Comparison of ENCODE assay signal across 14 cellular contexts in genomic region chr13:37134411-37135041, GRCh38. TPM values are rescaled to one million over a fixed set of nuclear protein-coding genes. Genes with fewer than 3 reads are reported as not detected.
A peak's percentile ranks its signal among the peaks of the same experiment; 100 is the strongest.
DNase-seq lines count a peak whose midpoint lies in the region; ATAC-seq and TF ChIP-seq lines count a peak whose summit lies in the region.
"Had no signal": no experiment of that assay in that cellular context is flagged by ENCODE, and none has a peak within 500 bp of the region (broad histone marks: within the 10 kb centered on the region; RNA-seq: fewer than 3 reads in every experiment).

No MANE protein-coding gene starts in this region.

- TF ChIP-seq CTCF in HFFc6 (IDR thresholded peaks at IDR 0.05), result no peak
- no peak for TF ChIP-seq CTCF in chondrocyte (IDR thresholded peaks at IDR 0.05)
- no peak for TF ChIP-seq CTCF in uterus (IDR thresholded peaks at IDR 0.05)

- no peak overlapping the region for H3K23ac ChIP-seq in mesenchymal stem cell (ENCODE audit: low read length in 2 of 2)

- H3K27me3 ChIP-seq in mesenchymal stem cell (ENCODE audit: control insufficient read depth in 1 of 2, insufficient read depth in 1 of 2, low read length in 2 of 2) (no peaks in the 10 kb centered on the region), uterus (no peaks in the 10 kb centered on the region)
- H3K27me3 ChIP-seq: cardiac muscle cell had no signal

- H3K4me3 Mint-ChIP-seq in HFFc6, result peak overlapping the region; percentile 68
- H3K4me3 Mint-ChIP-seq in chondrocyte (ENCODE audit: unreplicated experiment), result no peak overlapping the region
- H3K4me3 Mint-ChIP-seq: activated CD8-positive, alpha-beta T cell treated with anti-CD3 and anti-CD28 coated beads for 36 hours had no signal

- ATAC-seq in GM21360 (IDR thresholded peaks at IDR 0.05; ENCODE audit: unreplicated experiment) (no peak), GM19395 (IDR thresholded peaks at IDR 0.05; ENCODE audit: unreplicated experiment) (no peak), GM18909 (IDR thresholded peaks at IDR 0.05; ENCODE audit: poor library complexity, unreplicated experiment) (no peak)
- ATAC-seq: activated CD8-positive, alpha-beta T cell treated with anti-CD3 and anti-CD28 coated beads for 36 hours had no signal

- H3K14ac ChIP-seq in mesenchymal stem cell (ENCODE audit: low read length in 2 of 2), result no peak overlapping the region

- no peaks in the 10 kb centered on the region for H3K9me3 ChIP-seq in mesenchymal stem cell (ENCODE audit: control insufficient read depth, low read length)
- no peaks in the 10 kb centered on the region for H3K9me3 ChIP-seq in uterus

- TF ChIP-seq POLR2A in uterus (IDR thresholded peaks at IDR 0.05), result no peak

- H3K36me3 ChIP-seq in mesenchymal stem cell (ENCODE audit: control insufficient read depth in 1 of 2, insufficient read depth in 2 of 2, low read depth in 1 of 2, low read length in 2 of 2), result no peaks in the 10 kb centered on the region
- no peaks in the 10 kb centered on the region for H3K36me3 ChIP-seq in uterus
- H3K36me3 ChIP-seq: cardiac muscle cell had no signal

- no peak overlapping the region for H3K4me2 ChIP-seq in mesenchymal stem cell (ENCODE audit: low read length, poor library complexity, severe bottlenecking)

- no peak overlapping the region for H2AK5ac ChIP-seq in mesenchymal stem cell (ENCODE audit: low read length, severe bottlenecking)

- H3K9me3 Mint-ChIP-seq in HFFc6 (peaks cover 5% of the 10 kb centered on the region), chondrocyte (ENCODE audit: low read depth) (peaks cover 12% of the 10 kb centered on the region)
- H3K9me3 Mint-ChIP-seq: activated CD8-positive, alpha-beta T cell treated with anti-CD3 and anti-CD28 coated beads for 36 hours had no signal

- peaks cover 78% of the 10 kb centered on the region for H3K4me1 Mint-ChIP-seq in HFFc6 (ENCODE audit: low read depth)
- peaks cover 51% of the 10 kb centered on the region for H3K4me1 Mint-ChIP-seq in chondrocyte (ENCODE audit: low read depth)

- H3K27ac ChIP-seq in mesenchymal stem cell (ENCODE audit: low read length, poor library complexity, severe bottlenecking) (no peak overlapping the region), uterus (peak overlapping the region; percentile 42 to 48)
- H3K27ac ChIP-seq: cardiac muscle cell had no signal

- peaks cover 11% of the 10 kb centered on the region for H3K36me3 Mint-ChIP-seq in HFFc6 (ENCODE audit: low read depth)
- peaks cover 3% of the 10 kb centered on the region for H3K36me3 Mint-ChIP-seq in chondrocyte (ENCODE audit: low read depth)

- H2BK5ac ChIP-seq in mesenchymal stem cell (ENCODE audit: low read depth, low read length, poor library complexity, severe bottlenecking), result no peak overlapping the region

- no peaks in the 10 kb centered on the region for H3K79me1 ChIP-seq in mesenchymal stem cell (replicated peaks; ENCODE audit: low read length, poor library complexity, severe bottlenecking)

- H2BK120ac ChIP-seq in mesenchymal stem cell (ENCODE audit: low read depth, low read length), result no peak overlapping the region

- H3K4me1 ChIP-seq in mesenchymal stem cell (ENCODE audit: control insufficient read depth, insufficient read depth, low read depth, low read length) (no peaks in the 10 kb centered on the region), uterus (no peaks in the 10 kb centered on the region)

- H3K27ac Mint-ChIP-seq in HFFc6, result peak overlapping the region; percentile 80
- H3K27ac Mint-ChIP-seq in chondrocyte (ENCODE audit: unreplicated experiment), result peak overlapping the region; percentile 67
- H3K27ac Mint-ChIP-seq: activated CD8-positive, alpha-beta T cell treated with anti-CD3 and anti-CD28 coated beads for 36 hours had no signal

- H3K9ac ChIP-seq in mesenchymal stem cell (ENCODE audit: low read length), result peak overlapping the region; percentile 20

- H3K4me3 ChIP-seq in mesenchymal stem cell (ENCODE audit: insufficient read depth in 1 of 2, low read depth in 1 of 2, low read length in 2 of 2) (no peak overlapping the region), uterus (no peak overlapping the region)
- H3K4me3 ChIP-seq: cardiac muscle cell had no signal

- intact Hi-C loops in uterus (cut with DNase I; ENCODE audit: low total_unique reads), result no loop called here

- H3K4ac ChIP-seq in mesenchymal stem cell (ENCODE audit: low read depth in 1 of 2, low read length in 2 of 2), result no peak overlapping the region

- 31% methylated on average over 5 of the region's 6 CpGs for WGBS in mesenchymal stem cell

- H2AFZ ChIP-seq in mesenchymal stem cell (ENCODE audit: low read depth, low read length), result no peak overlapping the region

- no peak overlapping the region for H4K8ac ChIP-seq in mesenchymal stem cell (ENCODE audit: low read length)

- H3K27me3 Mint-ChIP-seq in HFFc6 (ENCODE audit: insufficient read depth), result no peaks in the 10 kb centered on the region
- no peaks in the 10 kb centered on the region for H3K27me3 Mint-ChIP-seq in chondrocyte (ENCODE audit: low read depth)
- H3K27me3 Mint-ChIP-seq: activated CD8-positive, alpha-beta T cell treated with anti-CD3 and anti-CD28 coated beads for 36 hours had no signal

- DNase-seq in HFFc6 (peak; percentile 69), chondrocyte (ENCODE audit: low spot score) (no peak), mesenchymal stem cell (peak; percentile 83), uterus (peak; percentile 17 to 53)
- DNase-seq: activated CD8-positive, alpha-beta T cell treated with anti-CD3 and anti-CD28 coated beads for 36 hours; activated effector memory CD4-positive, alpha-beta T cell treated with Interleukin-2 at 50 U/mL for 16 hours; NCI-H1436; NCI-H774; small intestine had no signal

- H2BK12ac ChIP-seq in mesenchymal stem cell (ENCODE audit: low read length in 2 of 2), result no peak overlapping the region

- H2BK15ac ChIP-seq in mesenchymal stem cell (ENCODE audit: low read depth, poor library complexity, severe bottlenecking), result no peak overlapping the region

- H3K18ac ChIP-seq in mesenchymal stem cell (ENCODE audit: low read depth in 1 of 2, low read length in 2 of 2), result peak overlapping the region in 1 of 2 experiments; percentile 40

- no peak overlapping the region for H4K91ac ChIP-seq in mesenchymal stem cell (ENCODE audit: low read length)

RNA-seq across cellular contexts. Expression of gene CSNK1A1L, which starts 29.1 kb away (rescaled TPM):
- total RNA-seq in HFFc6 (2021; fragmentation: NEBNext Ultra II Directional; extraction: Animal tissue kit (Norgen Biotek cat#: 25700)), result not detected
- total RNA-seq in chondrocyte (not detected in 3 replicates), uterus (not detected)
- not detected for polyA plus RNA-seq in mesenchymal stem cell (2013, experiment 1 of 2)
- polyA plus RNA-seq in mesenchymal stem cell (2013, experiment 2 of 2), result not detected
- total RNA-seq: activated CD8-positive, alpha-beta T cell treated with anti-CD3 and anti-CD28 coated beads for 36 hours; cardiac muscle cell; temporal lobe had no signal
- polyA plus RNA-seq: cardiac muscle cell, small intestine had no signal
